Comparison of ENCODE assay signal across 18 cellular contexts in genomic region chr22:48532986-48533385, GRCh38.
DNase-seq lines count a peak whose midpoint lies in the region; TF ChIP-seq lines count a peak whose summit lies in the region.
"Had no signal": no experiment of that assay in that cellular context is flagged by ENCODE, and none has a peak within 500 bp of the region (broad histone marks: within the 10 kb centered on the region; RNA-seq: fewer than 3 reads in every experiment).

No MANE protein-coding gene starts in this region.

- H3K36me3 Mint-ChIP-seq in CD4-positive, alpha-beta memory T cell, result no peaks in the 10 kb centered on the region
- H3K36me3 Mint-ChIP-seq: CD14-positive monocyte; CD4-positive, CD25-positive, alpha-beta regulatory T cell; CD8-positive, alpha-beta T cell had no signal

- no peaks in the 10 kb centered on the region for H3K9me3 Mint-ChIP-seq in CD4-positive, alpha-beta memory T cell
- H3K9me3 Mint-ChIP-seq: CD4-positive, CD25-positive, alpha-beta regulatory T cell; CD8-positive, alpha-beta T cell had no signal

- TF ChIP-seq CTCF in A673 (conservative IDR thresholded peaks at IDR 0.05; ENCODE audit: low read depth, low read length) (no peak), foreskin fibroblast (IDR thresholded peaks at IDR 0.05; ENCODE audit: low read depth, low read length) (no peak)

- H3K9me3 ChIP-seq in A673 (ENCODE audit: low read depth, low read length, poor library complexity, severe bottlenecking) (no peaks in the 10 kb centered on the region), neuronal stem cell (replicated peaks in 1 of 2; ENCODE audit: control insufficient read depth in 2 of 2, insufficient read depth in 1 of 2, low read depth in 1 of 2, low read length in 2 of 2) (peaks cover 0 to 3% of the 10 kb centered on the region in 2 donors)
- no peaks in the 10 kb centered on the region for H3K9me3 ChIP-seq in BLaER1 treated with 17β-estradiol and CSF1 and Interleukin-3, amounts not matched to agents 10 nM and 100 nM (replicated peaks in 1 of 11)
- H3K9me3 ChIP-seq in CD4-positive, alpha-beta memory T cell (ENCODE audit: control insufficient read depth in 1 of 2, low read length in 2 of 2), result no peaks in the 10 kb centered on the region
- H3K9me3 ChIP-seq: A549, BE2C, Caco-2 had no signal

- no peak overlapping the region for H3K4ac ChIP-seq in neuronal stem cell (ENCODE audit: low read length)

- no peaks in the 10 kb centered on the region for H3K79me1 ChIP-seq in neuronal stem cell (ENCODE audit: low read depth, low read length)

- H3K27me3 ChIP-seq in A673 (replicated peaks; ENCODE audit: insufficient read depth, low read depth, low read length, poor library complexity) (no peaks in the 10 kb centered on the region), neuronal stem cell (ENCODE audit: control insufficient read depth in 3 of 3, insufficient read depth in 3 of 3, low read depth in 1 of 3, low read length in 3 of 3) (no peaks in the 10 kb centered on the region)
- H3K27me3 ChIP-seq in BLaER1 treated with 17β-estradiol and CSF1 and Interleukin-3, amounts not matched to agents 10 nM and 100 nM, result peaks cover 0 to 25% (median 0%) of the 10 kb centered on the region in 11 experiments; a peak in 8 of 22 replicates
- no peaks in the 10 kb centered on the region for H3K27me3 ChIP-seq in CD4-positive, alpha-beta memory T cell (ENCODE audit: insufficient read depth, low read length)
- H3K27me3 ChIP-seq: BE2C had no signal

- DNase-seq in A673 (ENCODE audit: low spot score) (no peak), neuronal stem cell (ENCODE audit: low spot score) (no peak), foreskin fibroblast (no peak), SKM-1 (lab: John Stamatoyannopoulos, UW; ENCODE audit: unreplicated experiment) (no peak)
- DNase-seq in CD4-positive, alpha-beta memory T cell, result no peak
- DNase-seq: ACHN; BE2C; C1 segment of cervical spinal cord; Caco-2; Calu3; CD4-positive, CD25-positive, alpha-beta regulatory T cell; CD8-positive, alpha-beta T cell; DMS79 treated with DMSO at 0.1 percent for 48 hours; GF-D8 had no signal

- H3K18ac ChIP-seq in neuronal stem cell (ENCODE audit: low read length), result peak overlapping the region; percentile 44

- H2BK15ac ChIP-seq in neuronal stem cell (ENCODE audit: low read length), result no peak overlapping the region

- no peak overlapping the region for H2AFZ ChIP-seq in neuronal stem cell (ENCODE audit: low read length)

- H2AK5ac ChIP-seq in neuronal stem cell (ENCODE audit: low read depth, low read length), result peak overlapping the region; percentile 16

- H2BK12ac ChIP-seq in neuronal stem cell (ENCODE audit: low read length), result no peak overlapping the region

- no peak overlapping the region for H4K91ac ChIP-seq in neuronal stem cell (ENCODE audit: low read depth, low read length, poor library complexity)

- no peak overlapping the region for H2BK120ac ChIP-seq in neuronal stem cell (ENCODE audit: low read depth, low read length)

- H3K4me2 ChIP-seq in BLaER1 treated with 17β-estradiol and CSF1 and Interleukin-3, amounts not matched to agents 10 nM and 100 nM, result peak overlapping the region in 8 of 11 experiments; percentile 68 to 96 (median 87); a peak in 15 of 22 replicates
- no peak overlapping the region for H3K4me2 ChIP-seq in neuronal stem cell (ENCODE audit: insufficient read depth, low read length, poor library complexity, severe bottlenecking)
- H3K4me2 ChIP-seq: A549 had no signal

- H3K27me3 Mint-ChIP-seq in CD4-positive, alpha-beta memory T cell, result peaks cover 0 to 3% of the 10 kb centered on the region in 2 donors
- H3K27me3 Mint-ChIP-seq: CD4-positive, CD25-positive, alpha-beta regulatory T cell had no signal

- H4K8ac ChIP-seq in neuronal stem cell (ENCODE audit: low read depth, low read length), result no peak overlapping the region

- WGBS in neuronal stem cell (ENCODE audit: extremely low coverage in 2 of 2, insufficient read length in 2 of 2, insufficient replicate concordance in 1 of 2), 2 donors, result no CpG with 5 or more reads among the region's 12 CpGs

- H3K4me1 Mint-ChIP-seq in CD4-positive, alpha-beta memory T cell, result no peaks in the 10 kb centered on the region
- H3K4me1 Mint-ChIP-seq: CD14-positive monocyte; CD4-positive, CD25-positive, alpha-beta regulatory T cell had no signal

- peaks cover 0 to 42% (median 21%) of the 10 kb centered on the region in 11 experiments; a peak in 15 of 22 replicates for H4K20me1 ChIP-seq in BLaER1 treated with 17β-estradiol and CSF1 and Interleukin-3, amounts not matched to agents 10 nM and 100 nM

- peak overlapping the region; percentile 74 for H3K27ac ChIP-seq in A673 (ENCODE audit: low read depth, low read length, poor library complexity, severe bottlenecking)
- H3K27ac ChIP-seq in BLaER1 treated with 17β-estradiol and CSF1 and Interleukin-3, amounts not matched to agents 10 nM and 100 nM, result no peak overlapping the region
- no peak overlapping the region for H3K27ac ChIP-seq in neuronal stem cell (replicated peaks; ENCODE audit: low read length)
- no peak overlapping the region for H3K27ac ChIP-seq in CD4-positive, alpha-beta memory T cell (ENCODE audit: low read depth, low read length)
- H3K27ac ChIP-seq: 22Rv1, A549 had no signal

- no peak overlapping the region for H3K23ac ChIP-seq in neuronal stem cell (ENCODE audit: low read depth, low read length, poor library complexity)

- POLR2A ChIA-PET in A673 (lab: Charles Lee; ENCODE audit: low non-redundant PET), result no interaction called here
- POLR2A ChIA-PET in CD4-positive, alpha-beta memory T cell (lab: Charles Lee; ENCODE audit: partially characterized antibody), result no interaction called here

- H3K36me3 ChIP-seq in A673 (ENCODE audit: insufficient read depth, low read length, poor library complexity, severe bottlenecking) (no peaks in the 10 kb centered on the region), neuronal stem cell (replicated peaks in 1 of 2; ENCODE audit: control insufficient read depth in 2 of 2, insufficient read depth in 2 of 2, low read length in 2 of 2) (peaks cover 0 to 4% of the 10 kb centered on the region in 2 donors)
- H3K36me3 ChIP-seq in BLaER1 treated with 17β-estradiol and CSF1 and Interleukin-3, amounts not matched to agents 10 nM and 100 nM, result no peaks in the 10 kb centered on the region
- no peaks in the 10 kb centered on the region for H3K36me3 ChIP-seq in CD4-positive, alpha-beta memory T cell (ENCODE audit: insufficient read depth, low read length)
- H3K36me3 ChIP-seq: BE2C had no signal

- no peak overlapping the region for H3K4me3 ChIP-seq in A673 (ENCODE audit: low read depth, low read length, poor library complexity, severe bottlenecking)
- no peak overlapping the region for H3K4me3 ChIP-seq in BLaER1 treated with 17β-estradiol and CSF1 and Interleukin-3, amounts not matched to agents 10 nM and 100 nM
- H3K4me3 ChIP-seq in neuronal stem cell (ENCODE audit: low read length in 2 of 2), result no peak overlapping the region
- H3K4me3 ChIP-seq in foreskin fibroblast (ENCODE audit: low read depth in 1 of 2, low read length in 2 of 2), result no peak overlapping the region
- no peak overlapping the region for H3K4me3 ChIP-seq in CD4-positive, alpha-beta memory T cell (ENCODE audit: low read length in 2 of 2)
- H3K4me3 ChIP-seq: A549 had no signal

- H3K4me1 ChIP-seq in A673 (ENCODE audit: insufficient read depth, low read length, poor library complexity, severe bottlenecking) (peaks cover 26% of the 10 kb centered on the region), neuronal stem cell (ENCODE audit: control insufficient read depth in 2 of 2, insufficient read depth in 1 of 2, low read depth in 1 of 2, low read length in 2 of 2) (peaks cover 0 to 18% of the 10 kb centered on the region in 2 donors)
- peaks cover 14 to 34% (median 25%) of the 10 kb centered on the region in 10 experiments for H3K4me1 ChIP-seq in BLaER1 treated with 17β-estradiol and CSF1 and Interleukin-3, amounts not matched to agents 10 nM and 100 nM
- no peaks in the 10 kb centered on the region for H3K4me1 ChIP-seq in CD4-positive, alpha-beta memory T cell (ENCODE audit: insufficient read depth, low read length)
- H3K4me1 ChIP-seq: A549, BE2C, Caco-2 had no signal

- BruUV-seq in A673 (replicated peaks; lab: Mats Ljungman, UMichigan), result no TSS peak

- H2BK5ac ChIP-seq in neuronal stem cell (ENCODE audit: low read length), result peak overlapping the region; percentile 27

- no peak overlapping the region for H3K9ac ChIP-seq in BLaER1 treated with 17β-estradiol and CSF1 and Interleukin-3, amounts not matched to agents 10 nM and 100 nM
- H3K9ac ChIP-seq in neuronal stem cell (ENCODE audit: low read depth, low read length, poor library complexity), result no peak overlapping the region

- H3K27ac Mint-ChIP-seq in CD4-positive, alpha-beta memory T cell, result no peak overlapping the region
- H3K27ac Mint-ChIP-seq: CD14-positive monocyte; CD4-positive, CD25-positive, alpha-beta regulatory T cell; CD8-positive, alpha-beta T cell had no signal

- no peak overlapping the region for H3K14ac ChIP-seq in neuronal stem cell (ENCODE audit: low read length)

- CTCF ChIA-PET in A673 (lab: Charles Lee), result no interaction called here
- CTCF ChIA-PET in CD4-positive, alpha-beta memory T cell (lab: Charles Lee; ENCODE audit: partially characterized antibody), result no interaction called here

- H3K4me3 Mint-ChIP-seq in CD4-positive, alpha-beta memory T cell, result no peak overlapping the region
- H3K4me3 Mint-ChIP-seq: CD14-positive monocyte; CD4-positive, CD25-positive, alpha-beta regulatory T cell; CD8-positive, alpha-beta T cell had no signal

- intact Hi-C loops in A673 (cut with micrococcal nuclease; ENCODE audit: unreplicated experiment), result no loop called here
- intact Hi-C loops in CD4-positive, alpha-beta memory T cell (cut with micrococcal nuclease), result no loop called here
